In the genomic region with DNA sequence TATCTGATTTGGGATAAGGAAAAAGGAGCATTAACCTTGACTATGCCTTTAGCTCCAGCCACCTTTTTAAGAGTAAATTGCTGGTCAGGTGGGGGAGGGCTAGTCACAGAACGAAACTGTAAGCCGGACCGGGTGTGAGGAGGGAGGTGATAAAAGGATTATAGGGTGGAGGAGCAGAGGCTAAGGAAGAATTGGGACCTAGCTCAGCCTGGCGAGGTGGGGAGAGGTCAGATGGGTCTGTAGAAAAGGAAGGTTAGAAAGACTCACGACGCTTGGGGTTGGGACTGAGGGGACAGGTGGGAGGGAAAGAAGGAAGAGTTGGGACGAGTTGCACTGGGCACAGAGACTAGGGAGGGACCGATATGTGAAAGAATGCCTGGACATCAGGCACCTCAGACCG, we compare ENCODE assay signal across 5 cellular contexts. TPM values are rescaled to one million over a fixed set of nuclear protein-coding genes. Genes with fewer than 3 reads are reported as not detected.
"Had no signal": no experiment of that assay in that cellular context is flagged by ENCODE, and none has a peak within 500 bp of the region (broad histone marks: within the 10 kb centered on the region; RNA-seq: fewer than 3 reads in every experiment).

No MANE protein-coding gene starts in this region.

RNA-seq across cellular contexts. Expression of gene GABRP, which starts 17.7 kb away (rescaled TPM):
- total RNA-seq: GM23248, HepG2, HFFc6, HT1080 had no signal
- polyA plus RNA-seq: GM23248, HepG2, IgD-negative memory B cell had no signal
